15 cellular contexts compared by ENCODE assay signal in the genomic region with DNA sequence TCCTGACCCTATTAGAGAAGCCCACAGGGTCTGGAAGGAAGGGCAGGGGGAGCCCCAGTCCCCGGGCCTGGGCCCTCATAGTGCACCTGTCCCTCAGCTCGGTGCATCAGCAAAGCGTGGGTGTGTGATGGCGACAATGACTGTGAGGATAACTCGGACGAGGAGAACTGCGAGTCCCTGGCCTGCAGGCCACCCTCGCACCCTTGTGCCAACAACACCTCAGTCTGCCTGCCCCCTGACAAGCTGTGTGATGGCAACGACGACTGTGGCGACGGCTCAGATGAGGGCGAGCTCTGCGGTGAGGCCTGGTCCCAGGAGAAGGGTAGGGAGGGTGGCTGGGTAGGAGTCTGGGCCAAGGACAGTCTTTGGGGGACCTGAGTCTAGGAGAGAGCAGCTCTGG. TPM values are rescaled to one million over a fixed set of nuclear protein-coding genes. Genes with fewer than 3 reads are reported as not detected.
DNase-seq lines count a peak whose midpoint lies in the region; ATAC-seq lines count a peak whose summit lies in the region.
"Had no signal": no experiment of that assay in that cellular context is flagged by ENCODE, and none has a peak within 500 bp of the region (broad histone marks: within the 10 kb centered on the region; RNA-seq: fewer than 3 reads in every experiment).

No MANE protein-coding gene starts in this region.

- no peaks in the 10 kb centered on the region for H3K9me3 Mint-ChIP-seq in activated CD8-positive, alpha-beta memory T cell treated with anti-CD3 and anti-CD28 coated beads, Interleukin-2, amount 10 ng/mL, durations not matched to agents 7 days and 5 days (ENCODE audit: low read depth)
- H3K9me3 Mint-ChIP-seq: CD4-positive, alpha-beta memory T cell had no signal

- peaks cover 0 to 52% (median 23%) of the 10 kb centered on the region in 10 experiments; a peak in 15 of 20 replicates for H3K4me1 ChIP-seq in BLaER1 treated with 17β-estradiol and CSF1 and Interleukin-3, amounts not matched to agents 10 nM and 100 nM
- peaks cover 3% of the 10 kb centered on the region for H3K4me1 ChIP-seq in mesenchymal stem cell (ENCODE audit: control insufficient read depth, insufficient read depth, low read depth, low read length)

- CTCF ChIA-PET in activated CD8-positive, alpha-beta memory T cell treated with anti-CD3 and anti-CD28 coated beads, Interleukin-2, amount 10 ng/mL, durations not matched to agents 7 days and 5 days (lab: Charles Lee): interaction anchor here (0.7 to 5.8 kb wide), 9 partner anchors 9 to 104 kb away, joined by 3 to 88 read pairs (median 3); partner anchors contain the start of genes LRP1, NEMP1 and STAT6

- no peak overlapping the region; a peak in 1 of 22 replicates for H3K9ac ChIP-seq in BLaER1 treated with 17β-estradiol and CSF1 and Interleukin-3, amounts not matched to agents 10 nM and 100 nM
- H3K9ac ChIP-seq in mesenchymal stem cell (ENCODE audit: low read length): peak overlapping the region; percentile 12

- no peak for ATAC-seq in activated CD8-positive, alpha-beta memory T cell treated with anti-CD3 and anti-CD28 coated beads, Interleukin-2, amount 10 ng/mL, durations not matched to agents 7 days and 5 days

- no peak overlapping the region for H4K8ac ChIP-seq in mesenchymal stem cell (ENCODE audit: low read length)

- H3K4me1 Mint-ChIP-seq in activated CD8-positive, alpha-beta memory T cell treated with anti-CD3 and anti-CD28 coated beads, Interleukin-2, amount 10 ng/mL, durations not matched to agents 7 days and 5 days: no peaks in the 10 kb centered on the region

- WGBS in mesenchymal stem cell: 95% methylated on average over 13 of the region's 14 CpGs

- H2BK15ac ChIP-seq in mesenchymal stem cell (ENCODE audit: low read depth, poor library complexity, severe bottlenecking): no peak overlapping the region

- peaks cover 0 to 88% (median 0%) of the 10 kb centered on the region in 11 experiments; a peak in 6 of 22 replicates for H4K20me1 ChIP-seq in BLaER1 treated with 17β-estradiol and CSF1 and Interleukin-3, amounts not matched to agents 10 nM and 100 nM

- H4K91ac ChIP-seq in mesenchymal stem cell (ENCODE audit: low read length): no peak overlapping the region

- H3K14ac ChIP-seq in mesenchymal stem cell (ENCODE audit: low read length in 2 of 2): no peak overlapping the region

- H2AFZ ChIP-seq in mesenchymal stem cell (ENCODE audit: low read depth, low read length): no peak overlapping the region

- no peak overlapping the region for H2BK120ac ChIP-seq in mesenchymal stem cell (ENCODE audit: low read depth, low read length)

- H3K27me3 Mint-ChIP-seq in activated CD8-positive, alpha-beta memory T cell treated with anti-CD3 and anti-CD28 coated beads, Interleukin-2, amount 10 ng/mL, durations not matched to agents 7 days and 5 days: no peaks in the 10 kb centered on the region
- H3K27me3 Mint-ChIP-seq: CD4-positive, alpha-beta memory T cell had no signal

- peaks cover 0 to 100% (median 23%) of the 10 kb centered on the region in 11 experiments; a peak in 16 of 22 replicates for H3K36me3 ChIP-seq in BLaER1 treated with 17β-estradiol and CSF1 and Interleukin-3, amounts not matched to agents 10 nM and 100 nM
- peaks cover 93 to 96% of the 10 kb centered on the region in 2 experiments for H3K36me3 ChIP-seq in mesenchymal stem cell (ENCODE audit: control insufficient read depth in 1 of 2, insufficient read depth in 2 of 2, low read depth in 1 of 2, low read length in 2 of 2)

- H3K36me3 Mint-ChIP-seq in activated CD8-positive, alpha-beta memory T cell treated with anti-CD3 and anti-CD28 coated beads, Interleukin-2, amount 10 ng/mL, durations not matched to agents 7 days and 5 days: no peaks in the 10 kb centered on the region
- H3K36me3 Mint-ChIP-seq: CD4-positive, alpha-beta memory T cell had no signal

- H2AK5ac ChIP-seq in mesenchymal stem cell (ENCODE audit: low read length, severe bottlenecking): no peak overlapping the region

- H3K79me1 ChIP-seq in mesenchymal stem cell (replicated peaks; ENCODE audit: low read length, poor library complexity, severe bottlenecking): peaks cover 19% of the 10 kb centered on the region

- no peaks in the 10 kb centered on the region for H3K27me3 ChIP-seq in BLaER1 treated with 17β-estradiol and CSF1 and Interleukin-3, amounts not matched to agents 10 nM and 100 nM
- no peaks in the 10 kb centered on the region for H3K27me3 ChIP-seq in mesenchymal stem cell (ENCODE audit: control insufficient read depth in 1 of 2, insufficient read depth in 1 of 2, low read length in 2 of 2)

- H3K27ac ChIP-seq in BLaER1 treated with 17β-estradiol and CSF1 and Interleukin-3, amounts not matched to agents 10 nM and 100 nM: 0 out of 22 replicates have a peak overlapping the region, but pooled peaks of 1 of the 11 experiments have one; percentile 4
- peak overlapping the region; percentile 38 for H3K27ac ChIP-seq in angular gyrus (ENCODE audit: low read depth, low read length)
- no peak overlapping the region for H3K27ac ChIP-seq in mesenchymal stem cell (ENCODE audit: low read length, poor library complexity, severe bottlenecking)
- H3K27ac ChIP-seq in temporal lobe (ENCODE audit: low read depth, low read length): peak overlapping the region; percentile 21
- H3K27ac ChIP-seq: C4-2B, HL-60 had no signal

- DNase-seq in mesenchymal stem cell: no peak
- DNase-seq in activated CD8-positive, alpha-beta memory T cell treated with anti-CD3 and anti-CD28 coated beads, Interleukin-2, amount 10 ng/mL, durations not matched to agents 7 days and 5 days: no peak
- DNase-seq in SKM-1 treated with dmso at 0.1 percent for 144 hours (lab: John Stamatoyannopoulos, UW; ENCODE audit: unreplicated experiment): no peak
- no peak for DNase-seq in H4 (ENCODE audit: low spot score)
- DNase-seq: DMS153, DMS79 treated with DMSO at 0.1 percent for 48 hours, GOT3, HCEC 1CT had no signal

- no peak overlapping the region for H3K4me3 Mint-ChIP-seq in activated CD8-positive, alpha-beta memory T cell treated with anti-CD3 and anti-CD28 coated beads, Interleukin-2, amount 10 ng/mL, durations not matched to agents 7 days and 5 days
- H3K4me3 Mint-ChIP-seq: CD4-positive, alpha-beta memory T cell had no signal

- H2BK5ac ChIP-seq in mesenchymal stem cell (ENCODE audit: low read depth, low read length, poor library complexity, severe bottlenecking): no peak overlapping the region

- no peaks in the 10 kb centered on the region for H3K9me3 ChIP-seq in BLaER1 treated with 17β-estradiol and CSF1 and Interleukin-3, amounts not matched to agents 10 nM and 100 nM (replicated peaks in 1 of 11)
- H3K9me3 ChIP-seq in mesenchymal stem cell (ENCODE audit: control insufficient read depth, low read length): no peaks in the 10 kb centered on the region

- peak overlapping the region in 8 of 11 experiments; percentile 17 to 49 (median 37); a peak in 14 of 22 replicates for H3K4me2 ChIP-seq in BLaER1 treated with 17β-estradiol and CSF1 and Interleukin-3, amounts not matched to agents 10 nM and 100 nM
- no peak overlapping the region for H3K4me2 ChIP-seq in mesenchymal stem cell (ENCODE audit: low read length, poor library complexity, severe bottlenecking)

- H2BK12ac ChIP-seq in mesenchymal stem cell (ENCODE audit: low read length in 2 of 2): no peak overlapping the region

- no peak overlapping the region for H3K4me3 ChIP-seq in BLaER1 treated with 17β-estradiol and CSF1 and Interleukin-3, amounts not matched to agents 10 nM and 100 nM
- no peak overlapping the region for H3K4me3 ChIP-seq in mesenchymal stem cell (ENCODE audit: insufficient read depth in 1 of 2, low read depth in 1 of 2, low read length in 2 of 2)

- H3K27ac Mint-ChIP-seq in activated CD8-positive, alpha-beta memory T cell treated with anti-CD3 and anti-CD28 coated beads, Interleukin-2, amount 10 ng/mL, durations not matched to agents 7 days and 5 days: no peak overlapping the region

- no peak overlapping the region for H3K18ac ChIP-seq in mesenchymal stem cell (ENCODE audit: low read depth in 1 of 2, low read length in 2 of 2)

- H3K4ac ChIP-seq in mesenchymal stem cell (ENCODE audit: low read depth in 1 of 2, low read length in 2 of 2): no peak overlapping the region

- no peak overlapping the region for H3K23ac ChIP-seq in mesenchymal stem cell (ENCODE audit: low read length in 2 of 2)

RNA-seq across cellular contexts. Expression of gene LRP1-AS, which starts 26.3 kb away (rescaled TPM):
- polyA plus RNA-seq in mesenchymal stem cell (2013, experiment 1 of 2): not detected
- polyA plus RNA-seq in mesenchymal stem cell (2013, experiment 2 of 2): not detected
- total RNA-seq in temporal lobe: not detected
- total RNA-seq in activated CD8-positive, alpha-beta memory T cell treated with anti-CD3 and anti-CD28 coated beads, Interleukin-2, amount 10 ng/mL, durations not matched to agents 7 days and 5 days: not detected
- total RNA-seq in H4 (2014; rRNA removed; shearing (Covaris generic)): not detected in 2 replicates
- total RNA-seq: A172; CD4-positive, alpha-beta memory T cell had no signal
- polyA plus RNA-seq: CD4-positive, alpha-beta memory T cell had no signal

RNA-seq across cellular contexts. Expression of gene NXPH4, which starts 42.9 kb away (rescaled TPM):
- 1.8 TPM for polyA plus RNA-seq in mesenchymal stem cell (2013, experiment 1 of 2)
- 1.6 TPM for polyA plus RNA-seq in mesenchymal stem cell (2013, experiment 2 of 2)
- 1.7 TPM for total RNA-seq in temporal lobe
- under 1 TPM; 0.58 to 0.68 TPM for total RNA-seq in activated CD8-positive, alpha-beta memory T cell treated with anti-CD3 and anti-CD28 coated beads, Interleukin-2, amount 10 ng/mL, durations not matched to agents 7 days and 5 days
- total RNA-seq in H4 (2014; rRNA removed; shearing (Covaris generic)): 5.6 and 10.7 TPM in 2 replicates
- total RNA-seq: CD4-positive, alpha-beta memory T cell had no signal
- polyA plus RNA-seq: CD4-positive, alpha-beta memory T cell had no signal

RNA-seq across cellular contexts. Expression of gene LRP1, which starts 45.4 kb away (rescaled TPM):
- polyA plus RNA-seq in mesenchymal stem cell (2013, experiment 1 of 2): 68.9 TPM
- polyA plus RNA-seq in mesenchymal stem cell (2013, experiment 2 of 2): 57.9 TPM
- 116 TPM for total RNA-seq in temporal lobe
- under 1 TPM; 0.33 to 0.85 TPM for total RNA-seq in activated CD8-positive, alpha-beta memory T cell treated with anti-CD3 and anti-CD28 coated beads, Interleukin-2, amount 10 ng/mL, durations not matched to agents 7 days and 5 days
- total RNA-seq in H4 (2014; rRNA removed; shearing (Covaris generic)): 5.8 and 6.5 TPM in 2 replicates

RNA-seq across cellular contexts. Expression of gene SHMT2, which starts 55.8 kb away (rescaled TPM):
- polyA plus RNA-seq in mesenchymal stem cell (2013, experiment 1 of 2): 196 TPM
- 196 TPM for polyA plus RNA-seq in mesenchymal stem cell (2013, experiment 2 of 2)
- total RNA-seq in temporal lobe: 20.2 TPM
- total RNA-seq in activated CD8-positive, alpha-beta memory T cell treated with anti-CD3 and anti-CD28 coated beads, Interleukin-2, amount 10 ng/mL, durations not matched to agents 7 days and 5 days: 100 to 1,000 TPM; 194 to 357 TPM
- total RNA-seq in H4 (2014; rRNA removed; shearing (Covaris generic)): 250 and 269 TPM in 2 replicates

Comparison
In these comparisons a context has a peak if more than half of its experiments do, and no peak if none do; other contexts are left out.
1. RNA of gene LRP1, which starts 45.4 kb away (total RNA-seq): 116 TPM in temporal lobe (single experiment); 5.8 to 6.5 TPM in H4 and 0.33 to 0.85 TPM in activated CD8-positive, alpha-beta memory T cell treated with anti-CD3 and anti-CD28 coated beads, Interleukin-2, amount 10 ng/mL, durations not matched to agents 7 days and 5 days; every median in the first group is over 10 times any median in the second.